21 cellular contexts compared by ENCODE assay signal in genomic region chr5:2187687-2188086, GRCh38.
DNase-seq lines count a peak whose midpoint lies in the region; ATAC-seq, FAIRE-seq and TF ChIP-seq lines count a peak whose summit lies in the region.
"Had no signal": no experiment of that assay in that cellular context is flagged by ENCODE, and none has a peak within 500 bp of the region (broad histone marks: within the 10 kb centered on the region; RNA-seq: fewer than 3 reads in every experiment).

No MANE protein-coding gene starts in this region.

- H3K27me3 ChIP-seq in colonic mucosa = no peaks in the 10 kb centered on the region

- no peaks in the 10 kb centered on the region for H3K9me3 Mint-ChIP-seq in type B pancreatic cell

- no peak overlapping the region for H3K4me3 ChIP-seq in colonic mucosa

- H3K4me1 ChIP-seq in colonic mucosa = no peaks in the 10 kb centered on the region

- H3K36me3 ChIP-seq in colonic mucosa = no peaks in the 10 kb centered on the region

- no peak overlapping the region for H3K9ac ChIP-seq in colonic mucosa (ENCODE audit: low read depth in 2 of 2, low read length in 2 of 2)

- no peak overlapping the region for H3K4me3 Mint-ChIP-seq in type B pancreatic cell
- H3K4me3 Mint-ChIP-seq: HFFc6 had no signal

- no peak overlapping the region for H3K27ac ChIP-seq in colonic mucosa

- no peaks in the 10 kb centered on the region for H3K9me3 ChIP-seq in colonic mucosa

- intact Hi-C loops in Right ventricle myocardium superior (cut with DNase I) (no loop called here), left cardiac atrium (cut with DNase I) (no loop called here), colonic mucosa (cut with DNase I) (no loop called here)

- no peak for ATAC-seq in Right ventricle myocardium superior (ENCODE audit: poor library complexity)
- ATAC-seq in left cardiac atrium = no peak
- ATAC-seq: Panc1 had no signal

- H3K4me1 Mint-ChIP-seq in type B pancreatic cell (ENCODE audit: unreplicated experiment) = peaks cover 10% of the 10 kb centered on the region

- DNase-seq in Right ventricle myocardium superior (peak; percentile 22), left cardiac atrium (no peak), colonic mucosa (peak; percentile 14), mesenteric fat pad (ENCODE audit: low spot score) (peak; percentile 57), type B pancreatic cell (ENCODE audit: extremely low spot score, unreplicated experiment) (peak; percentile 62), HT-29 (ENCODE audit: low spot score) (no peak), UCSD-AML1 (lab: John Stamatoyannopoulos, UW; ENCODE audit: unreplicated experiment) (no peak), D721Med (ENCODE audit: insufficient read length, low spot score) (no peak)
- DNase-seq: AML-193, DMS79, H7, HFFc6, Karpas-422, MV-4-11, NCI-H1694, NCI-H2081, NCI-H2171, NCI-H345, NCI-H524, NCI-H774 had no signal

- no peaks in the 10 kb centered on the region for H3K36me3 Mint-ChIP-seq in type B pancreatic cell

- no peak for TF ChIP-seq CTCF in colonic mucosa (IDR thresholded peaks at IDR 0.05)
- no peak for TF ChIP-seq CTCF in type B pancreatic cell (conservative IDR thresholded peaks at IDR 0.05)
- TF ChIP-seq CTCF in D721Med (IDR thresholded peaks at IDR 0.05; ENCODE audit: insufficient read depth, missing control alignments) = no peak

- FAIRE-seq in D721Med (lab: Jason Lieb, UNC) = no peak

- H3K27me3 Mint-ChIP-seq in type B pancreatic cell = peaks cover 27% of the 10 kb centered on the region

- H3K27ac Mint-ChIP-seq in type B pancreatic cell = no peak overlapping the region
- H3K27ac Mint-ChIP-seq: HFFc6 had no signal

Comparison
In these comparisons a context has a peak if more than half of its experiments do, and no peak if none do; other contexts are left out.
1. DNase-seq: peak in Right ventricle myocardium superior (single experiment), colonic mucosa (single experiment), mesenteric fat pad (single experiment) and type B pancreatic cell (single experiment); none in left cardiac atrium (single experiment), HT-29 (single experiment), UCSD-AML1 (single experiment) and D721Med (single experiment).